Comparison of ENCODE assay signal across 19 cellular contexts in the genomic region with DNA sequence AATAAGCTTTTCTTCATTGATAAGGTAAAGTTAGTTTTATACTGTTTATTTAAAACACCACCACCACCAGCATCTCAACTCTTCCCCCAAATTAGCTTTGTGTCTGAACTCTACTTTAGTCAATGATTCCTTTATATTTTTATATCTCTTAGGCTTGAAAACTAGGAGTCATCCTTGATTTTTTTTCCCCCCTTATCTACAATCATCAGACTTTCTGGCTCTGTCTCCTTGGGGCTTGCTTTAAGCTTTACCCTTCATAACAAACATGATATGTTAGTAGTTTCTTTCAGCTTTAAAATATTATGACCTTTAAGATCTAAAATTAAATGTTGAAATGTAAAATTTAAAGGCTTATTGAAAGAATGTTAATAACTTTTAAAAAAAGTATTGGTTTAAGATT. TPM values are rescaled to one million over a fixed set of nuclear protein-coding genes. Genes with fewer than 3 reads are reported as not detected.
DNase-seq lines count a peak whose midpoint lies in the region; ATAC-seq, FAIRE-seq and TF ChIP-seq lines count a peak whose summit lies in the region.
"Had no signal": no experiment of that assay in that cellular context is flagged by ENCODE, and none has a peak within 500 bp of the region (broad histone marks: within the 10 kb centered on the region; RNA-seq: fewer than 3 reads in every experiment).

No MANE protein-coding gene starts in this region.

- H3K79me2 ChIP-seq in SU-DHL-6 (ENCODE audit: insufficient read depth, low read length) = peaks cover 100% of the 10 kb centered on the region
- peaks cover 99% of the 10 kb centered on the region for H3K79me2 ChIP-seq in K562 (ENCODE audit: control insufficient read depth, insufficient read depth, low read length)

- H3K27ac Mint-ChIP-seq in Calu3 (ENCODE audit: unreplicated experiment) = no peak overlapping the region
- H3K27ac Mint-ChIP-seq: CD14-positive monocyte; CD4-positive, alpha-beta T cell; CD8-positive, alpha-beta memory T cell; GM23338 had no signal

- H3K36me3 ChIP-seq in HUES48 (ENCODE audit: control insufficient read depth, insufficient read depth, low read length) (no peaks in the 10 kb centered on the region), SU-DHL-6 (ENCODE audit: low read length) (no peaks in the 10 kb centered on the region), K562 (ENCODE audit: control insufficient read depth, insufficient read depth, low read length) (no peaks in the 10 kb centered on the region), upper lobe of left lung (no peaks in the 10 kb centered on the region)
- H3K36me3 ChIP-seq: BE2C had no signal

- TF ChIP-seq RAD21 in K562 (CRISPR knock-in tag; conservative IDR thresholded peaks at IDR 0.05 in 1 of 2, IDR thresholded peaks at IDR 0.05 in 1 of 2) = no peak

- H3K27ac ChIP-seq in HUES48 (ENCODE audit: low read depth, low read length) = peak overlapping the region; percentile 14
- no peak overlapping the region for H3K27ac ChIP-seq in SU-DHL-6 (ENCODE audit: low read depth, low read length)
- H3K27ac ChIP-seq in K562 (ENCODE audit: extremely low read depth, low read depth, low read length) = no peak overlapping the region
- H3K27ac ChIP-seq in upper lobe of left lung = no peak overlapping the region
- H3K27ac ChIP-seq: BLaER1 treated with 17β-estradiol and CSF1 and Interleukin-3, amounts not matched to agents 10 nM and 100 nM had no signal

- no peaks in the 10 kb centered on the region for H3K27me3 ChIP-seq in HUES48 (ENCODE audit: control insufficient read depth, insufficient read depth, low read length)
- H3K27me3 ChIP-seq in SU-DHL-6 (ENCODE audit: low read length) = no peaks in the 10 kb centered on the region
- no peaks in the 10 kb centered on the region for H3K27me3 ChIP-seq in K562 (ENCODE audit: control insufficient read depth in 2 of 2, insufficient read depth in 2 of 2, low read length in 2 of 2)
- H3K27me3 ChIP-seq in upper lobe of left lung = no peaks in the 10 kb centered on the region
- H3K27me3 ChIP-seq: BE2C; BLaER1 treated with 17β-estradiol and CSF1 and Interleukin-3, amounts not matched to agents 10 nM and 100 nM had no signal

- no peaks in the 10 kb centered on the region for H3K9me1 ChIP-seq in K562 (ENCODE audit: control insufficient read depth, insufficient read depth, low read length)

- peak in 2 of 4 experiments; percentile 24 to 29 for DNase-seq in K562 (ENCODE audit: extremely low read depth in 1 of 4, low spot score in 3 of 4)
- no peak for DNase-seq in Calu3
- DNase-seq in NCI-H1930 (lab: John Stamatoyannopoulos, UW) = no peak
- DNase-seq in upper lobe of left lung = no peak
- DNase-seq: AML-193; BE2C; CD4-positive, alpha-beta T cell; CD8-positive, alpha-beta memory T cell; DMS53; DMS79 treated with DMSO at 0.1 percent for 48 hours; H9 had no signal

- H3K4me1 ChIP-seq in HUES48 (ENCODE audit: control insufficient read depth, insufficient read depth, low read length) (peaks cover 21% of the 10 kb centered on the region), K562 (replicated peaks in 1 of 2; ENCODE audit: control insufficient read depth in 2 of 2, insufficient read depth in 2 of 2, low read length in 2 of 2) (peaks cover 10 to 12% of the 10 kb centered on the region in 2 experiments), upper lobe of left lung (peaks cover 0 to 5% (median 0%) of the 10 kb centered on the region in 4 donors)
- H3K4me1 ChIP-seq: BE2C had no signal

- H3K4me1 Mint-ChIP-seq in Calu3 (ENCODE audit: low read depth, unreplicated experiment) = peaks cover 23% of the 10 kb centered on the region

- POLR2A ChIA-PET in K562 (lab: Yijun Ruan, JAX) = interaction anchor here (0.6 to 1.8 kb wide), 5 partner anchors 8 to 125 kb away, joined by 3 to 7 read pairs (median 5); partner anchors contain the start of genes HS2ST1 and SELENOF

- peaks cover 17% of the 10 kb centered on the region; the same call in 1 of the 2 replicates for H3F3A ChIP-seq in SU-DHL-6 (ENCODE audit: insufficient read depth)

- H3K4me3 Mint-ChIP-seq in Calu3 (ENCODE audit: low read depth, unreplicated experiment) = no peak overlapping the region
- H3K4me3 Mint-ChIP-seq: CD14-positive monocyte; CD4-positive, alpha-beta T cell; CD8-positive, alpha-beta memory T cell; GM23338; H9 had no signal

- H4K20me1 ChIP-seq in SU-DHL-6 (ENCODE audit: low read depth, low read length) (peaks cover 24% of the 10 kb centered on the region), K562 (replicated peaks; ENCODE audit: control insufficient read depth, insufficient read depth, low read length) (no peaks in the 10 kb centered on the region; the same call in 1 of the 2 replicates)

- H2AFZ ChIP-seq in SU-DHL-6 (ENCODE audit: low read depth, low read length, severe bottlenecking) = no peak overlapping the region
- no peak overlapping the region for H2AFZ ChIP-seq in K562 (ENCODE audit: low read depth, low read length)
- H2AFZ ChIP-seq: GM23338 had no signal

- no peak for TF ChIP-seq EP300 in K562 (IDR thresholded peaks at IDR 0.05; ENCODE audit: low read length)
- no peak for TF ChIP-seq EP300 in upper lobe of left lung (IDR thresholded peaks at IDR 0.05)

- H3K9me3 Mint-ChIP-seq in Calu3 (ENCODE audit: low read depth, unreplicated experiment) = no peaks in the 10 kb centered on the region
- H3K9me3 Mint-ChIP-seq: CD14-positive monocyte; CD4-positive, alpha-beta T cell; CD8-positive, alpha-beta memory T cell; GM23338; H9 had no signal

- no peak for FAIRE-seq in K562 (lab: Jason Lieb, UNC)
- FAIRE-seq: GM12892 had no signal

- intact Hi-C loops in K562 (cut with micrococcal nuclease) = no loop called here
- intact Hi-C loops in Calu3 (cut with micrococcal nuclease; ENCODE audit: unreplicated experiment) = no loop called here

- H3K9ac ChIP-seq in HUES48 (ENCODE audit: low read depth, low read length) (no peak overlapping the region), SU-DHL-6 (ENCODE audit: low read length) (no peak overlapping the region), K562 (ENCODE audit: insufficient read depth in 1 of 2, low read depth in 2 of 2, low read length in 2 of 2) (no peak overlapping the region)
- H3K9ac ChIP-seq: BLaER1 treated with 17β-estradiol and CSF1 and Interleukin-3, amounts not matched to agents 10 nM and 100 nM had no signal

- H3K36me3 Mint-ChIP-seq in Calu3 (ENCODE audit: insufficient read depth, unreplicated experiment) = no peaks in the 10 kb centered on the region
- H3K36me3 Mint-ChIP-seq: CD14-positive monocyte had no signal

- no TSS peak for BruUV-seq in K562 (replicated peaks; lab: Mats Ljungman, UMichigan)
- no TSS peak for BruUV-seq in Calu3 (replicated peaks; lab: Mats Ljungman, UMichigan)

- H3K9me3 ChIP-seq in HUES48 (ENCODE audit: control insufficient read depth, insufficient read depth, low read length) (no peaks in the 10 kb centered on the region), SU-DHL-6 (ENCODE audit: insufficient read depth, low read length) (no peaks in the 10 kb centered on the region), K562 (replicated peaks; ENCODE audit: control insufficient read depth, insufficient read depth, low read depth, low read length) (no peaks in the 10 kb centered on the region), upper lobe of left lung (no peaks in the 10 kb centered on the region)
- H3K9me3 ChIP-seq: BE2C had no signal

- TF ChIP-seq CTCF in SU-DHL-6 (IDR thresholded peaks at IDR 0.05; ENCODE audit: insufficient read depth, low read length, poor library complexity, severe bottlenecking) (no peak), K562 (IDR thresholded peaks at IDR 0.05 in 2 of 3, conservative IDR thresholded peaks at IDR 0.05 in 1 of 3; ENCODE audit: insufficient read depth in 2 of 3, low read depth in 1 of 3, low read length in 3 of 3) (no peak), Calu3 (IDR thresholded peaks at IDR 0.05; ENCODE audit: unreplicated experiment) (no peak), upper lobe of left lung (IDR thresholded peaks at IDR 0.05) (no peak)

- no peaks in the 10 kb centered on the region for H3K27me3 Mint-ChIP-seq in Calu3 (ENCODE audit: unreplicated experiment)
- H3K27me3 Mint-ChIP-seq: CD4-positive, alpha-beta T cell; CD8-positive, alpha-beta memory T cell had no signal

- 0 out of 3 replicates have a peak, but pooled peaks have one; percentile 31 for ATAC-seq in K562
- no peak for ATAC-seq in HG03097 (IDR thresholded peaks at IDR 0.05; ENCODE audit: low FRiP score, unreplicated experiment)
- ATAC-seq in upper lobe of left lung (ENCODE audit: low FRiP score in 2 of 2) = no peak
- ATAC-seq: GM23338, HCT116 had no signal

- in situ Hi-C loops in K562 (cut with MboI) = no loop called here

- CTCF ChIA-PET in K562 (lab: Yijun Ruan, JAX; ENCODE audit: low intra/inter-chr PET ratio) (no interaction called here), Calu3 (lab: Charles Lee) (no interaction called here)

- TF ChIP-seq POLR2A in K562 (conservative IDR thresholded peaks at IDR 0.05) = no peak
- no peak for TF ChIP-seq POLR2A in upper lobe of left lung (IDR thresholded peaks at IDR 0.05)

- H3K4me2 ChIP-seq in SU-DHL-6 (ENCODE audit: low read depth, low read length, poor library complexity, severe bottlenecking) (peak overlapping the region; percentile 91), K562 (ENCODE audit: insufficient read depth, low read length) (no peak overlapping the region)
- H3K4me2 ChIP-seq: BLaER1 treated with 17β-estradiol and CSF1 and Interleukin-3, amounts not matched to agents 10 nM and 100 nM; GM23338 had no signal

- no peaks in the 10 kb centered on the region for H3K9me2 ChIP-seq in SU-DHL-6 (replicated peaks; ENCODE audit: insufficient read depth, low read length)

- no peak overlapping the region for H3K4me3 ChIP-seq in HUES48 (ENCODE audit: low read depth, low read length)
- H3K4me3 ChIP-seq in SU-DHL-6 (ENCODE audit: insufficient read depth, low read length, poor library complexity, severe bottlenecking) = no peak overlapping the region
- no peak overlapping the region for H3K4me3 ChIP-seq in K562
- H3K4me3 ChIP-seq in upper lobe of left lung = no peak overlapping the region
- H3K4me3 ChIP-seq: BLaER1 treated with 17β-estradiol and CSF1 and Interleukin-3, amounts not matched to agents 10 nM and 100 nM; GM23338 had no signal

RNA-seq across cellular contexts. Expression of gene HS2ST1, which starts 28.3 kb away (rescaled TPM):
- 23.6 and 39.9 TPM in 2 replicates for total RNA-seq in K562 (2011; cell fraction: chromatin; rRNA removed; ENCODE audit: low replicate concordance)
- 13.0 and 15.7 TPM in 2 replicates for total RNA-seq in K562 (2011; cell fraction: nucleolus; rRNA removed)
- total RNA-seq in K562 (2011; cell fraction: nucleoplasm; rRNA removed) = 36.1 and 67.0 TPM in 2 replicates
- total RNA-seq in K562 (2014; rRNA removed) = 18.3 and 21.1 TPM in 2 replicates
- total RNA-seq in K562 (2014; rRNA removed; fragmentation: Illumina TruSeq; extraction: Trizol) = 33.8 and 38.5 TPM in 2 replicates
- total RNA-seq in K562 (2015; rRNA removed; fragmentation: Illumina TruSeq; extraction: Trizol) = 24.8 and 27.1 TPM in 2 replicates
- 37.7 and 43.3 TPM in 2 replicates for total RNA-seq in K562 (2021)
- polyA plus RNA-seq in K562 (2011; rRNA removed) = 25.6 and 41.1 TPM in 2 replicates
- polyA plus RNA-seq in K562 (2011; cell fraction: cytosol; rRNA removed) = 5.2 and 9.2 TPM in 2 replicates
- 5.3 and 6.6 TPM in 2 replicates for polyA plus RNA-seq in K562 (2011; cell fraction: nucleus; rRNA removed)
- 23.9 TPM in 2 replicates for polyA plus RNA-seq in K562 (2012)
- polyA plus RNA-seq in K562 (2014; fragmentation: Illumina TruSeq; extraction: Trizol) = 21.7 and 25.8 TPM in 2 replicates
- 1 to 10 TPM; 7.7 to 8.9 TPM for polyA plus RNA-seq in K562 (2014; fragmentation: Nextera tagmentation; extraction: Ambion mirVana)
- polyA plus RNA-seq in K562 (2014; rRNA removed) = 19.9 and 20.8 TPM in 2 replicates
- polyA minus RNA-seq in K562 (2011; rRNA and poly(A)+ RNA removed) = 47.6 and 48.9 TPM in 2 replicates
- 16.1 and 34.0 TPM in 2 replicates for polyA minus RNA-seq in K562 (2011; cell fraction: cytosol; rRNA and poly(A)+ RNA removed)
- 10.9 and 15.9 TPM in 2 replicates for polyA minus RNA-seq in K562 (2011; cell fraction: nucleus; rRNA and poly(A)+ RNA removed)
- total RNA-seq in Calu3 (2022) = 40.8 and 54.0 TPM in 2 replicates
- 10 to 100 TPM in 5 of 6 donors, 1 to 10 TPM in 1; 8.4 to 20.3 (median 13.9) TPM for total RNA-seq in upper lobe of left lung

RNA-seq across cellular contexts. Expression of gene SELENOF, which starts 28.8 kb away (rescaled TPM):
- 56.0 and 122 TPM in 2 replicates for total RNA-seq in K562 (2011; cell fraction: chromatin; rRNA removed; ENCODE audit: low replicate concordance)
- 99.4 and 103 TPM in 2 replicates for total RNA-seq in K562 (2011; cell fraction: nucleolus; rRNA removed)
- 149 and 217 TPM in 2 replicates for total RNA-seq in K562 (2011; cell fraction: nucleoplasm; rRNA removed)
- total RNA-seq in K562 (2014; rRNA removed) (108 and 115 TPM in 2 replicates), K562 (2014; rRNA removed; fragmentation: Illumina TruSeq; extraction: Trizol) (194 and 221 TPM in 2 replicates), K562 (2015; rRNA removed; fragmentation: Illumina TruSeq; extraction: Trizol) (155 and 176 TPM in 2 replicates), K562 (2021) (197 and 201 TPM in 2 replicates), Calu3 (2022) (296 and 302 TPM in 2 replicates), upper lobe of left lung (100 to 1,000 TPM in 4 of 6 donors, 10 to 100 TPM in 2; 23.0 to 217 (median 132) TPM)
- polyA plus RNA-seq in K562 (2011; rRNA removed) (225 and 296 TPM in 2 replicates), K562 (2014; fragmentation: Illumina TruSeq; extraction: Trizol) (256 and 320 TPM in 2 replicates), K562 (2014; fragmentation: Nextera tagmentation; extraction: Ambion mirVana) (100 to 1,000 TPM; 371 to 394 TPM), K562 (2014; rRNA removed) (215 and 237 TPM in 2 replicates)
- 52.1 and 125 TPM in 2 replicates for polyA plus RNA-seq in K562 (2011; cell fraction: cytosol; rRNA removed)
- polyA plus RNA-seq in K562 (2011; cell fraction: nucleus; rRNA removed) = 24.6 and 56.3 TPM in 2 replicates
- 206 and 229 TPM in 2 replicates for polyA plus RNA-seq in K562 (2012)
- polyA minus RNA-seq in K562 (2011; rRNA and poly(A)+ RNA removed) = 132 and 153 TPM in 2 replicates
- polyA minus RNA-seq in K562 (2011; cell fraction: cytosol; rRNA and poly(A)+ RNA removed) = 40.4 and 53.3 TPM in 2 replicates
- 29.2 and 41.3 TPM in 2 replicates for polyA minus RNA-seq in K562 (2011; cell fraction: nucleus; rRNA and poly(A)+ RNA removed)
